35 cellular contexts compared by ENCODE assay signal in genomic region chr17:41660221-41660711, GRCh38. TPM values are rescaled to one million over a fixed set of nuclear protein-coding genes. Genes with fewer than 3 reads are reported as not detected.
DNase-seq lines count a peak whose midpoint lies in the region; ATAC-seq and TF ChIP-seq lines count a peak whose summit lies in the region.
"Had no signal": no experiment of that assay in that cellular context is flagged by ENCODE, and none has a peak within 500 bp of the region (broad histone marks: within the 10 kb centered on the region; RNA-seq: fewer than 3 reads in every experiment).

No MANE protein-coding gene starts in this region.

- DNase-seq in GM13977 (ENCODE audit: low spot score) (peak; percentile 8), RWPE1 (ENCODE audit: low spot score) (no peak), fibroblast of the aortic adventitia (ENCODE audit: low read depth) (peak; percentile 23), osteoblast (ENCODE audit: insufficient read length, low spot score, missing footprints) (peak; percentile 76), LoVo (ENCODE audit: low spot score) (no peak), NCI-H345 treated with DMSO at 0.1 percent for 48 hours (lab: John Stamatoyannopoulos, UW; ENCODE audit: unreplicated experiment) (no peak), COLO829 (ENCODE audit: low spot score) (no peak)
- DNase-seq: activated CD8-positive, alpha-beta memory T cell treated with anti-CD3 and anti-CD28 coated beads, Interleukin-2, amount 50 U/mL, for 48 hours; activated CD8-positive, alpha-beta T cell treated with anti-CD3 and anti-CD28 coated beads for 36 hours; activated naive CD4-positive, alpha-beta T cell treated with anti-CD3 and anti-CD28 coated beads for 36 hours; CD4-positive, alpha-beta memory T cell; central memory CD4-positive, alpha-beta T cell; DMS 273 treated with DMSO at 0.1 percent for 48 hours; effector memory CD8-positive, alpha-beta T cell; EL; foreskin melanocyte; H9; NCI-H1092; NCI-H187; NCI-H2171; NCI-H510A treated with DMSO at 0.1 percent for 48 hours; PC-3; right cardiac atrium; SHP77; spleen; stimulated activated CD4-positive, alpha-beta T cell treated with anti-CD3 and anti-CD28 coated beads, Interleukin-2, amount 100 ng/mL, for 24 hours; stimulated activated naive CD8-positive, alpha-beta T cell treated with anti-CD3 and anti-CD28 coated beads, Interleukin-15, amount 100 ng/mL, for 72 hours; thyroid gland had no signal

- POLR2A ChIA-PET in RWPE1 (lab: Yijun Ruan, JAX; ENCODE audit: low non-redundant PET): no interaction called here

- TF ChIP-seq CTCF in GM13977 (IDR thresholded peaks at IDR 0.05; ENCODE audit: extremely low read depth, insufficient read depth, missing control alignments): no peak
- no peak for TF ChIP-seq CTCF in RWPE1 (conservative IDR thresholded peaks at IDR 0.05; ENCODE audit: low read depth)
- no peak for TF ChIP-seq CTCF in fibroblast of the aortic adventitia (IDR thresholded peaks at IDR 0.05; ENCODE audit: insufficient read depth, low read length)
- TF ChIP-seq CTCF in osteoblast (IDR thresholded peaks at IDR 0.05; ENCODE audit: extremely low read depth, low read depth, low read length): no peak

- H3K79me2 ChIP-seq in osteoblast (ENCODE audit: insufficient read depth, low read length): no peaks in the 10 kb centered on the region

- H3K27me3 ChIP-seq in osteoblast (ENCODE audit: insufficient read depth, low read length): no peaks in the 10 kb centered on the region
- H3K27me3 ChIP-seq: spleen, thyroid gland had no signal

- no peaks in the 10 kb centered on the region for H3K36me3 ChIP-seq in osteoblast (ENCODE audit: insufficient read depth, low read length)
- H3K36me3 ChIP-seq: spleen, thyroid gland had no signal

- H3K4me1 ChIP-seq in osteoblast (ENCODE audit: insufficient read depth, low read length): no peaks in the 10 kb centered on the region

- in situ Hi-C loops in GM13977 (cut with MboI; ENCODE audit: low pct_unique_long_range_greater_than_20kb, low sequenced_read_pairs, unreplicated experiment): loop anchor here (25.0 kb wide), 1 partner anchor 748 kb away; no protein-coding TSS in a partner anchor

- H3K9me3 ChIP-seq in osteoblast (ENCODE audit: low read depth, low read length): no peaks in the 10 kb centered on the region
- H3K9me3 ChIP-seq: spleen, thyroid gland had no signal

- no peak overlapping the region for H3K4me2 ChIP-seq in osteoblast (ENCODE audit: insufficient read depth, low read length)

- peak overlapping the region; percentile 100 for H3K27ac ChIP-seq in RWPE1
- H3K27ac ChIP-seq in osteoblast (ENCODE audit: low read depth, low read length): no peak overlapping the region
- H3K27ac ChIP-seq: spleen, thyroid gland had no signal

- H4K20me1 ChIP-seq in osteoblast (ENCODE audit: insufficient read depth, low read length): no peaks in the 10 kb centered on the region

- H3K4me3 ChIP-seq in fibroblast of the aortic adventitia (ENCODE audit: low read depth, low read length) (no peak overlapping the region), osteoblast (ENCODE audit: insufficient read depth, low read length) (no peak overlapping the region)
- H3K4me3 ChIP-seq: GM12878, lung, spleen, thyroid gland had no signal

- no peak for ATAC-seq in HG03159 (IDR thresholded peaks at IDR 0.05; ENCODE audit: unreplicated experiment)
- ATAC-seq: activated CD8-positive, alpha-beta T cell treated with anti-CD3 and anti-CD28 coated beads for 36 hours; effector memory CD8-positive, alpha-beta T cell; esophagus mucosa; GM12878; PC-3; right cardiac atrium; stimulated activated naive CD8-positive, alpha-beta T cell treated with anti-CD3 and anti-CD28 coated beads, Interleukin-15, amount 100 ng/mL, for 72 hours had no signal

- H2AFZ ChIP-seq in osteoblast (ENCODE audit: low read length): no peak overlapping the region

- CTCF ChIA-PET in RWPE1 (lab: Yijun Ruan, JAX): interaction anchor here (0.6 to 8.2 kb wide), 4 partner anchors 12 to 787 kb away, joined by 3 to 321 read pairs (median 4); no protein-coding TSS in a partner anchor

RNA-seq across cellular contexts. Expression of gene EIF1, which starts 28.4 kb away (rescaled TPM):
- 99.7 and 102 TPM in 2 replicates for total RNA-seq in fibroblast of the aortic adventitia (ENCODE audit: low replicate concordance)
- 94.5 and 101 TPM in 2 replicates for total RNA-seq in osteoblast

RNA-seq across cellular contexts. Expression of gene KRT17, which starts 35.9 kb away (rescaled TPM):
- total RNA-seq in fibroblast of the aortic adventitia (ENCODE audit: low replicate concordance): 0.57 TPM in 1 of 2 replicates, not detected in the other
- total RNA-seq in osteoblast: 4.3 and 4.7 TPM in 2 replicates
- total RNA-seq: activated CD8-positive, alpha-beta T cell treated with anti-CD3 and anti-CD28 coated beads for 36 hours; activated naive CD4-positive, alpha-beta T cell treated with anti-CD3 and anti-CD28 coated beads for 36 hours; activated T-helper 1 cell treated with anti-CD3 and anti-CD28 coated beads, Interleukin-12 subunit alpha, Interleukin-12 subunit beta, Interleukin-2, Interleukin-4 antibody, amounts not matched to agents 30 ng/mL and 10 ng/mL and 1 ng/mL, durations not matched to agents 14 hours and 24 hours and 36 hours; B cell; CD4-positive, alpha-beta memory T cell; right cardiac atrium had no signal

RNA-seq across cellular contexts. Expression of gene KRT16, which starts 47.7 kb away (rescaled TPM):
- total RNA-seq in fibroblast of the aortic adventitia (ENCODE audit: low replicate concordance) (0.98 and 2.0 TPM in 2 replicates), osteoblast (4.3 and 5.6 TPM in 2 replicates)
- total RNA-seq: activated CD8-positive, alpha-beta T cell treated with anti-CD3 and anti-CD28 coated beads for 36 hours; activated naive CD4-positive, alpha-beta T cell treated with anti-CD3 and anti-CD28 coated beads for 36 hours; activated T-helper 1 cell treated with anti-CD3 and anti-CD28 coated beads, Interleukin-12 subunit alpha, Interleukin-12 subunit beta, Interleukin-2, Interleukin-4 antibody, amounts not matched to agents 30 ng/mL and 10 ng/mL and 1 ng/mL, durations not matched to agents 14 hours and 24 hours and 36 hours; B cell; CD4-positive, alpha-beta memory T cell; GM12878; H9; posterior vena cava; right cardiac atrium; spleen had no signal

RNA-seq across cellular contexts. Expression of gene GAST, which starts 51.9 kb away (rescaled TPM):
- not detected in 2 replicates for total RNA-seq in fibroblast of the aortic adventitia (ENCODE audit: low replicate concordance)
- not detected in 2 replicates for total RNA-seq in osteoblast
- total RNA-seq: activated CD8-positive, alpha-beta T cell treated with anti-CD3 and anti-CD28 coated beads for 36 hours; activated naive CD4-positive, alpha-beta T cell treated with anti-CD3 and anti-CD28 coated beads for 36 hours; activated T-helper 1 cell treated with anti-CD3 and anti-CD28 coated beads, Interleukin-12 subunit alpha, Interleukin-12 subunit beta, Interleukin-2, Interleukin-4 antibody, amounts not matched to agents 30 ng/mL and 10 ng/mL and 1 ng/mL, durations not matched to agents 14 hours and 24 hours and 36 hours; B cell; CD4-positive, alpha-beta memory T cell; esophagus mucosa; GM12878; H9; lung; PC-3; posterior vena cava; right cardiac atrium; spleen; thyroid gland had no signal

Comparison
In these comparisons a context has a peak if more than half of its experiments do, and no peak if none do; other contexts are left out.
1. DNase-seq: peak in GM13977 (single experiment), fibroblast of the aortic adventitia (single experiment) and osteoblast (single experiment); none in RWPE1 (single experiment), LoVo (single experiment), NCI-H345 treated with DMSO at 0.1 percent for 48 hours (single experiment) and COLO829 (single experiment).